ENCODE assay signal across 1 cellular context in genomic region chr5:71011194-71011792, GRCh38.
A peak's percentile ranks its signal among the peaks of the same experiment; 100 is the strongest.
TF ChIP-seq lines count a peak whose summit lies in the region.

No MANE protein-coding gene starts in this region.

TF ChIP-seq in HepG2, 621 proteins besides CTCF, POLR2A, EP300 and RAD21 (continued from another document and continues in another):
- peak; percentile 84 for TF ChIP-seq TEAD3 (CRISPR knock-in tag; optimal IDR thresholded peaks at IDR 0.05; ENCODE audit: borderline replicate concordance)
- TF ChIP-seq YEATS2 (CRISPR knock-in tag; IDR thresholded peaks at IDR 0.05; ENCODE audit: borderline replicate concordance) = no peak
- TF ChIP-seq SKI (IDR thresholded peaks at IDR 0.05; ENCODE audit: partially characterized antibody) = no peak
- TF ChIP-seq ZBTB21 (CRISPR knock-in tag; IDR thresholded peaks at IDR 0.05) = no peak
- TF ChIP-seq ZNF841 (CRISPR knock-in tag; IDR thresholded peaks at IDR 0.05; ENCODE audit: borderline replicate concordance) = no peak
- TF ChIP-seq, protein P1, sequence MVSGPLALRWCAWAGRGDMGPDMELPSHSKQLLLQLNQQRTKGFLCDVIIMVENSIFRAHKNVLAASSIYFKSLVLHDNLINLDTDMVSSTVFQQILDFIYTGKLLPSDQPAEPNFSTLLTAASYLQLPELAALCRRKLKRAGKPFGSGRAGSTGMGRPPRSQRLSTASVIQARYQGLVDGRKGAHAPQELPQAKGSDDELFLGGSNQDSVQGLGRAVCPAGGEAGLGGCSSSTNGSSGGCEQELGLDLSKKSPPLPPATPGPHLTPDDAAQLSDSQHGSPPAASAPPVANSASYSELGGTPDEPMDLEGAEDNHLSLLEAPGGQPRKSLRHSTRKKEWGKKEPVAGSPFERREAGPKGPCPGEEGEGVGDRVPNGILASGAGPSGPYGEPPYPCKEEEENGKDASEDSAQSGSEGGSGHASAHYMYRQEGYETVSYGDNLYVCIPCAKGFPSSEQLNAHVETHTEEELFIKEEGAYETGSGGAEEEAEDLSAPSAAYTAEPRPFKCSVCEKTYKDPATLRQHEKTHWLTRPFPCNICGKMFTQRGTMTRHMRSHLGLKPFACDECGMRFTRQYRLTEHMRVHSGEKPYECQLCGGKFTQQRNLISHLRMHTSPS (CRISPR knock-in tag; IDR thresholded peaks at IDR 0.05; ENCODE audit: low read depth) = peak; percentile 40; the same call in 1 of the 2 replicates
- 0 out of 2 replicates have a peak, but pooled peaks have one; percentile 48 for TF ChIP-seq ESRRA (CRISPR knock-in tag; IDR thresholded peaks at IDR 0.05; ENCODE audit: low read depth)
- TF ChIP-seq ZNF430 (CRISPR knock-in tag; IDR thresholded peaks at IDR 0.05) = no peak
- no peak for TF ChIP-seq WIZ (CRISPR knock-in tag; IDR thresholded peaks at IDR 0.05)
- no peak for TF ChIP-seq SP2 (CRISPR knock-in tag; IDR thresholded peaks at IDR 0.05)
- peak; percentile 52; the same call in 1 of the 2 replicates for TF ChIP-seq ZNF782 (CRISPR knock-in tag; IDR thresholded peaks at IDR 0.05; ENCODE audit: borderline replicate concordance)
- TF ChIP-seq CCAR2 (optimal IDR thresholded peaks at IDR 0.05; ENCODE audit: low read depth, low read length) = no peak
- no peak for TF ChIP-seq PRPF4 (IDR thresholded peaks at IDR 0.05; ENCODE audit: low read depth, low read length, poor library complexity, severe bottlenecking)
- TF ChIP-seq MAZ (IDR thresholded peaks at IDR 0.05; ENCODE audit: borderline replicate concordance, low read depth, low read length) = no peak
- no peak for TF ChIP-seq MAZ (CRISPR knock-in tag; IDR thresholded peaks at IDR 0.05; ENCODE audit: low read depth)
- TF ChIP-seq DNMT3B (CRISPR knock-in tag; conservative IDR thresholded peaks at IDR 0.05) = no peak
- no peak for TF ChIP-seq ZNF282 (IDR thresholded peaks at IDR 0.05; ENCODE audit: partially characterized antibody)
- TF ChIP-seq SMYD3 (CRISPR knock-in tag; IDR thresholded peaks at IDR 0.05) = no peak
- peak; percentile 94 for TF ChIP-seq SIX1 (CRISPR knock-in tag; IDR thresholded peaks at IDR 0.05; ENCODE audit: borderline replicate concordance)
- no peak for TF ChIP-seq RELA (CRISPR knock-in tag; IDR thresholded peaks at IDR 0.05)
- TF ChIP-seq AKNA (CRISPR knock-in tag; IDR thresholded peaks at IDR 0.05; ENCODE audit: borderline replicate concordance) = no peak
- no peak for TF ChIP-seq AFF4 (CRISPR knock-in tag; IDR thresholded peaks at IDR 0.05)
- TF ChIP-seq NFIB (CRISPR knock-in tag; IDR thresholded peaks at IDR 0.05; ENCODE audit: borderline replicate concordance) = no peak
- no peak for TF ChIP-seq SOX6 (IDR thresholded peaks at IDR 0.05)
- peak; percentile 43; the same call in 1 of the 2 replicates for TF ChIP-seq SOX6 (CRISPR knock-in tag; IDR thresholded peaks at IDR 0.05)
- no peak for TF ChIP-seq ZBTB4 (CRISPR knock-in tag; IDR thresholded peaks at IDR 0.05; ENCODE audit: borderline replicate concordance)
- TF ChIP-seq, protein P2, sequence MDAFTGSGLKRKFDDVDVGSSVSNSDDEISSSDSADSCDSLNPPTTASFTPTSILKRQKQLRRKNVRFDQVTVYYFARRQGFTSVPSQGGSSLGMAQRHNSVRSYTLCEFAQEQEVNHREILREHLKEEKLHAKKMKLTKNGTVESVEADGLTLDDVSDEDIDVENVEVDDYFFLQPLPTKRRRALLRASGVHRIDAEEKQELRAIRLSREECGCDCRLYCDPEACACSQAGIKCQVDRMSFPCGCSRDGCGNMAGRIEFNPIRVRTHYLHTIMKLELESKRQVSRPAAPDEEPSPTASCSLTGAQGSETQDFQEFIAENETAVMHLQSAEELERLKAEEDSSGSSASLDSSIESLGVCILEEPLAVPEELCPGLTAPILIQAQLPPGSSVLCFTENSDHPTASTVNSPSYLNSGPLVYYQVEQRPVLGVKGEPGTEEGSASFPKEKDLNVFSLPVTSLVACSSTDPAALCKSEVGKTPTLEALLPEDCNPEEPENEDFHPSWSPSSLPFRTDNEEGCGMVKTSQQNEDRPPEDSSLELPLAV (CRISPR knock-in tag; conservative IDR thresholded peaks at IDR 0.05; ENCODE audit: low read depth) = no peak
- TF ChIP-seq MED8 (CRISPR knock-in tag; IDR thresholded peaks at IDR 0.05; ENCODE audit: insufficient replicate concordance) = no peak
- no peak for TF ChIP-seq HMGA1 (CRISPR knock-in tag; conservative IDR thresholded peaks at IDR 0.05)
- TF ChIP-seq KLF15 (CRISPR knock-in tag; IDR thresholded peaks at IDR 0.05; ENCODE audit: borderline replicate concordance) = no peak
- no peak for TF ChIP-seq ZNF383 (CRISPR knock-in tag; IDR thresholded peaks at IDR 0.05; ENCODE audit: borderline replicate concordance)
- TF ChIP-seq ZNF780A (CRISPR knock-in tag; IDR thresholded peaks at IDR 0.05) = no peak
- no peak for TF ChIP-seq CEBPB (IDR thresholded peaks at IDR 0.05; ENCODE audit: borderline replicate concordance, low read depth, low read length)
- no peak for TF ChIP-seq TOE1 (CRISPR knock-in tag; IDR thresholded peaks at IDR 0.05)
- no peak for TF ChIP-seq ARNTL (CRISPR knock-in tag; IDR thresholded peaks at IDR 0.05)
- peak; percentile 28; the same call in 1 of the 2 replicates for TF ChIP-seq SAP130 (CRISPR knock-in tag; IDR thresholded peaks at IDR 0.05; ENCODE audit: low read depth)
- TF ChIP-seq PBX3 (CRISPR knock-in tag; IDR thresholded peaks at IDR 0.05; ENCODE audit: borderline replicate concordance) = no peak
- TF ChIP-seq FOXM1 (CRISPR knock-in tag; IDR thresholded peaks at IDR 0.05) = no peak
- TF ChIP-seq MYNN (CRISPR knock-in tag; IDR thresholded peaks at IDR 0.05; ENCODE audit: low read depth) = no peak
- TF ChIP-seq FOXA3 (CRISPR knock-in tag; IDR thresholded peaks at IDR 0.05) = peak; percentile 72
